In the genomic region with DNA sequence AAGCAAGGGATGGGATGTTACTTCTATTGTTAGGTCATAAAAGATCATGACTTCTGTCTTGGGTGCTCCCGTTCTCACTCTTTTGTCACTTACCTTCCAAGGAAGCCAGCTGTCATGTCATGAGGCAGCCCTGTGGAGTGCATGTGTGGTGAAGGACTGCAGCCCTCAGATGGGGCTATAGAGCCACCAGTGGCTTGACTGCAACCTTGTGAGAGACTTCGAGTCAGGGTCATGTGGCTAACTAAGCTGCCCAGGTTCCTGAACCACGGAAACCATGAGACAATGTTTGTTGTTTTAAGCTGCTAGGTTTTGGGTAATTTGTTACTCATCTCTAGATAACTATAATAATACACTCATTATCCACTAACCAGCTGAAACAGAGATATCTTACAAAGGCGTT, we compare ENCODE assay signal across 17 cellular contexts.
DNase-seq lines count a peak whose midpoint lies in the region; FAIRE-seq and TF ChIP-seq lines count a peak whose summit lies in the region.
"Had no signal": no experiment of that assay in that cellular context is flagged by ENCODE, and none has a peak within 500 bp of the region (broad histone marks: within the 10 kb centered on the region; RNA-seq: fewer than 3 reads in every experiment).

No MANE protein-coding gene starts in this region.

- TF ChIP-seq CTCF in keratinocyte (optimal IDR thresholded peaks at IDR 0.05 in 1 of 3, IDR thresholded peaks at IDR 0.05 in 1 of 3, conservative IDR thresholded peaks at IDR 0.05 in 1 of 3; ENCODE audit: extremely low read depth in 1 of 3, insufficient read depth in 2 of 3, low read length in 3 of 3) (peak; percentile 12 to 47 (median 30)), Peyer's patch (IDR thresholded peaks at IDR 0.05) (no peak), brain microvascular endothelial cell (IDR thresholded peaks at IDR 0.05; ENCODE audit: low read depth, low read length, missing control alignments) (no peak)

- no peaks in the 10 kb centered on the region for H3K36me3 Mint-ChIP-seq in activated T-helper 1 cell treated with anti-CD3 and anti-CD28 coated beads, Interleukin-12 subunit alpha, Interleukin-12 subunit beta, Interleukin-2, Interleukin-4 antibody, amounts not matched to agents 30 ng/mL and 10 ng/mL and 1 ng/mL, durations not matched to agents 14 hours and 24 hours and 36 hours (ENCODE audit: low read depth)
- no peaks in the 10 kb centered on the region for H3K36me3 Mint-ChIP-seq in activated naive CD8-positive, alpha-beta T cell treated with anti-CD3 and anti-CD28 coated beads for 36 hours

- H3K4me2 ChIP-seq in Karpas-422 (ENCODE audit: low read depth, low read length, poor library complexity, severe bottlenecking): no peak overlapping the region
- no peak overlapping the region for H3K4me2 ChIP-seq in keratinocyte (ENCODE audit: control insufficient read depth, extremely low read depth, insufficient read depth, low read depth, low read length)

- H3K9me3 ChIP-seq in Karpas-422 (ENCODE audit: low read length): peaks cover 6% of the 10 kb centered on the region
- H3K9me3 ChIP-seq in keratinocyte (ENCODE audit: control insufficient read depth, low read depth, low read length): no peaks in the 10 kb centered on the region
- no peaks in the 10 kb centered on the region for H3K9me3 ChIP-seq in Peyer's patch

- dilution Hi-C loops in keratinocyte (cut with MboI; ENCODE audit: extremely low pct_ligation_motif_present, low sequenced_read_pairs): no loop called here

- no peak overlapping the region for H3K27ac ChIP-seq in Karpas-422 (ENCODE audit: low read length)
- H3K27ac ChIP-seq in keratinocyte (ENCODE audit: control insufficient read depth, insufficient read depth, low read length): no peak overlapping the region
- no peak overlapping the region for H3K27ac ChIP-seq in Peyer's patch
- no peak overlapping the region for H3K27ac ChIP-seq in brain microvascular endothelial cell
- H3K27ac ChIP-seq: SK-N-MC had no signal

- no peak overlapping the region for H3K27ac Mint-ChIP-seq in activated T-helper 1 cell treated with anti-CD3 and anti-CD28 coated beads, Interleukin-12 subunit alpha, Interleukin-12 subunit beta, Interleukin-2, Interleukin-4 antibody, amounts not matched to agents 30 ng/mL and 10 ng/mL and 1 ng/mL, durations not matched to agents 14 hours and 24 hours and 36 hours
- no peak overlapping the region for H3K27ac Mint-ChIP-seq in activated naive CD8-positive, alpha-beta T cell treated with anti-CD3 and anti-CD28 coated beads for 36 hours
- H3K27ac Mint-ChIP-seq: activated naive CD4-positive, alpha-beta T cell treated with anti-CD3 and anti-CD28 coated beads for 36 hours had no signal

- H3K9ac ChIP-seq in Karpas-422 (ENCODE audit: low read length): no peak overlapping the region
- H3K9ac ChIP-seq in keratinocyte (ENCODE audit: control insufficient read depth, extremely low read depth, insufficient read depth, low read length): no peak overlapping the region

- H3K79me2 ChIP-seq in Karpas-422 (ENCODE audit: low read length) (no peaks in the 10 kb centered on the region), keratinocyte (ENCODE audit: control insufficient read depth, insufficient read depth, low read length) (no peaks in the 10 kb centered on the region)

- H3K4me1 Mint-ChIP-seq in activated T-helper 1 cell treated with anti-CD3 and anti-CD28 coated beads, Interleukin-12 subunit alpha, Interleukin-12 subunit beta, Interleukin-2, Interleukin-4 antibody, amounts not matched to agents 30 ng/mL and 10 ng/mL and 1 ng/mL, durations not matched to agents 14 hours and 24 hours and 36 hours (ENCODE audit: low read depth): no peaks in the 10 kb centered on the region
- H3K4me1 Mint-ChIP-seq in activated naive CD8-positive, alpha-beta T cell treated with anti-CD3 and anti-CD28 coated beads for 36 hours: no peaks in the 10 kb centered on the region
- H3K4me1 Mint-ChIP-seq: central memory CD8-positive, alpha-beta T cell had no signal

- in situ Hi-C loops in brain microvascular endothelial cell (cut with HindIII; ENCODE audit: low pct_ligation_motif_present, low sequenced_read_pairs): no loop called here

- DNase-seq in Daoy (ENCODE audit: low read depth) (peak; percentile 80), Karpas-422 (peak; percentile 42), amniotic epithelial cell (ENCODE audit: low read depth) (peak; percentile 46), keratinocyte (ENCODE audit: low read depth, low spot score) (no peak), Peyer's patch (no peak), brain microvascular endothelial cell (no peak)
- DNase-seq in activated T-helper 1 cell treated with anti-CD3 and anti-CD28 coated beads, Interleukin-12 subunit alpha, Interleukin-12 subunit beta, Interleukin-2, Interleukin-4 antibody, amounts not matched to agents 30 ng/mL and 10 ng/mL and 1 ng/mL, durations not matched to agents 14 hours and 24 hours and 36 hours (ENCODE audit: low spot score): no peak
- no peak for DNase-seq in activated naive CD8-positive, alpha-beta T cell treated with anti-CD3 and anti-CD28 coated beads for 36 hours
- DNase-seq: activated naive CD4-positive, alpha-beta T cell treated with anti-CD3 and anti-CD28 coated beads for 36 hours; C1 segment of cervical spinal cord; erythroblast; hypothalamus; IMR-90; NCI-H1694; stimulated activated naive CD8-positive, alpha-beta T cell treated with anti-CD3 and anti-CD28 coated beads, Interleukin-15, Interleukin-2, amounts not matched to agents 100 U/mL and 50 U/mL, for 24 hours had no signal

- H3K27me3 ChIP-seq in Karpas-422 (ENCODE audit: low read length) (no peaks in the 10 kb centered on the region), keratinocyte (ENCODE audit: control insufficient read depth, extremely low read depth, insufficient read depth, low read length) (no peaks in the 10 kb centered on the region), Peyer's patch (no peaks in the 10 kb centered on the region), brain microvascular endothelial cell (replicated peaks) (no peaks in the 10 kb centered on the region)

- H3K36me3 ChIP-seq in Karpas-422 (ENCODE audit: insufficient read depth, low read length) (no peaks in the 10 kb centered on the region), keratinocyte (ENCODE audit: control insufficient read depth in 2 of 2, extremely low read depth in 1 of 2, insufficient read depth in 2 of 2, low read length in 2 of 2) (no peaks in the 10 kb centered on the region), Peyer's patch (no peaks in the 10 kb centered on the region), brain microvascular endothelial cell (replicated peaks) (no peaks in the 10 kb centered on the region)

- H2AFZ ChIP-seq in Karpas-422 (ENCODE audit: low read length): no peak overlapping the region
- H2AFZ ChIP-seq in keratinocyte (ENCODE audit: control insufficient read depth, low read length): no peak overlapping the region

- no peaks in the 10 kb centered on the region for H3K27me3 Mint-ChIP-seq in activated T-helper 1 cell treated with anti-CD3 and anti-CD28 coated beads, Interleukin-12 subunit alpha, Interleukin-12 subunit beta, Interleukin-2, Interleukin-4 antibody, amounts not matched to agents 30 ng/mL and 10 ng/mL and 1 ng/mL, durations not matched to agents 14 hours and 24 hours and 36 hours (ENCODE audit: insufficient read depth)
- no peaks in the 10 kb centered on the region for H3K27me3 Mint-ChIP-seq in activated naive CD8-positive, alpha-beta T cell treated with anti-CD3 and anti-CD28 coated beads for 36 hours
- H3K27me3 Mint-ChIP-seq: central memory CD8-positive, alpha-beta T cell had no signal

- H3K9me1 ChIP-seq in keratinocyte (ENCODE audit: control insufficient read depth, extremely low read depth, insufficient read depth, low read length): no peaks in the 10 kb centered on the region

- H3K9me3 Mint-ChIP-seq in activated T-helper 1 cell treated with anti-CD3 and anti-CD28 coated beads, Interleukin-12 subunit alpha, Interleukin-12 subunit beta, Interleukin-2, Interleukin-4 antibody, amounts not matched to agents 30 ng/mL and 10 ng/mL and 1 ng/mL, durations not matched to agents 14 hours and 24 hours and 36 hours: peaks cover 6% of the 10 kb centered on the region
- H3K9me3 Mint-ChIP-seq in activated naive CD8-positive, alpha-beta T cell treated with anti-CD3 and anti-CD28 coated beads for 36 hours: peaks cover 7% of the 10 kb centered on the region

- H4K20me1 ChIP-seq in Karpas-422 (ENCODE audit: insufficient read depth, low read depth, low read length) (no peaks in the 10 kb centered on the region), keratinocyte (ENCODE audit: control insufficient read depth, extremely low read depth, insufficient read depth, low read length) (no peaks in the 10 kb centered on the region)

- H3K4me3 Mint-ChIP-seq in activated T-helper 1 cell treated with anti-CD3 and anti-CD28 coated beads, Interleukin-12 subunit alpha, Interleukin-12 subunit beta, Interleukin-2, Interleukin-4 antibody, amounts not matched to agents 30 ng/mL and 10 ng/mL and 1 ng/mL, durations not matched to agents 14 hours and 24 hours and 36 hours: no peak overlapping the region
- no peak overlapping the region for H3K4me3 Mint-ChIP-seq in activated naive CD8-positive, alpha-beta T cell treated with anti-CD3 and anti-CD28 coated beads for 36 hours
- H3K4me3 Mint-ChIP-seq: activated naive CD4-positive, alpha-beta T cell treated with anti-CD3 and anti-CD28 coated beads for 36 hours; central memory CD8-positive, alpha-beta T cell had no signal

- H3K4me1 ChIP-seq in Karpas-422 (ENCODE audit: low read length) (no peaks in the 10 kb centered on the region), keratinocyte (ENCODE audit: control insufficient read depth, extremely low read depth, insufficient read depth, low read length) (peaks cover 4% of the 10 kb centered on the region), Peyer's patch (no peaks in the 10 kb centered on the region)

- FAIRE-seq in keratinocyte (lab: Jason Lieb, UNC): peak; percentile 41

- H3K9me2 ChIP-seq in Karpas-422 (replicated peaks; ENCODE audit: insufficient read depth, low read length): no peaks in the 10 kb centered on the region

- no peak overlapping the region for H3K4me3 ChIP-seq in Karpas-422 (ENCODE audit: low read length)
- no peak overlapping the region for H3K4me3 ChIP-seq in keratinocyte (ENCODE audit: control insufficient read depth in 2 of 3, extremely low read depth in 1 of 3, insufficient read depth in 2 of 3, low read depth in 1 of 3, low read length in 3 of 3)
- H3K4me3 ChIP-seq in Peyer's patch: no peak overlapping the region
- no peak overlapping the region for H3K4me3 ChIP-seq in brain microvascular endothelial cell (ENCODE audit: low read depth, low read length)
- H3K4me3 ChIP-seq: SK-N-MC had no signal

- intact Hi-C loops in activated T-helper 1 cell treated with anti-CD3 and anti-CD28 coated beads, Interleukin-12 subunit alpha, Interleukin-12 subunit beta, Interleukin-2, Interleukin-4 antibody, amounts not matched to agents 30 ng/mL and 10 ng/mL and 1 ng/mL, durations not matched to agents 14 hours and 24 hours and 36 hours (cut with micrococcal nuclease): no loop called here

- no peak for TF ChIP-seq POLR2A in Peyer's patch (IDR thresholded peaks at IDR 0.05)

Comparison
In these comparisons a context has a peak if more than half of its experiments do, and no peak if none do; other contexts are left out.
1. DNase-seq: peak in Daoy (single experiment), Karpas-422 (single experiment) and amniotic epithelial cell (single experiment); none in keratinocyte (single experiment), activated T-helper 1 cell treated with anti-CD3 and anti-CD28 coated beads, Interleukin-12 subunit alpha, Interleukin-12 subunit beta, Interleukin-2, Interleukin-4 antibody, amounts not matched to agents 30 ng/mL and 10 ng/mL and 1 ng/mL, durations not matched to agents 14 hours and 24 hours and 36 hours (single experiment), activated naive CD8-positive, alpha-beta T cell treated with anti-CD3 and anti-CD28 coated beads for 36 hours (single experiment), Peyer's patch (0 of 3) and brain microvascular endothelial cell (single experiment).
2. CTCF ChIP-seq: peak in keratinocyte (3 of 3); none in Peyer's patch (0 of 6) and brain microvascular endothelial cell (single experiment).